30 cellular contexts compared by ENCODE assay signal in genomic region chr4:44985152-44985551, GRCh38.
"Had no signal": no experiment of that assay in that cellular context is flagged by ENCODE, and none has a peak within 500 bp of the region (broad histone marks: within the 10 kb centered on the region; RNA-seq: fewer than 3 reads in every experiment).

No MANE protein-coding gene starts in this region.

- H3K4me1 ChIP-seq: gastrocnemius medialis, left lung, neural progenitor cell, psoas muscle, spleen, suprapubic skin, transverse colon, upper lobe of right lung, uterus had no signal

- H2AFZ ChIP-seq: neural progenitor cell had no signal

- H3K4me1 Mint-ChIP-seq: naive thymus-derived CD4-positive, alpha-beta T cell; nephron; neural progenitor cell; stimulated activated memory B cell treated with anti-CD40 and anti-IgM and Interleukin-4, amounts not matched to agents 10 μg/mL and 1 μg/mL and 100 μg/mL, for 72 hours had no signal

- H3K36me3 ChIP-seq: gastrocnemius medialis, left lung, neural progenitor cell, ovary, spleen, suprapubic skin, transverse colon, upper lobe of right lung, uterus had no signal

- H3K9me3 ChIP-seq: gastrocnemius medialis, ovary, psoas muscle, suprapubic skin, transverse colon, upper lobe of right lung, uterus had no signal

- H3K27ac Mint-ChIP-seq: endodermal cell; naive thymus-derived CD4-positive, alpha-beta T cell; nephron; neural progenitor cell; stimulated activated memory B cell treated with anti-CD40 and anti-IgM and Interleukin-4, amounts not matched to agents 10 μg/mL and 1 μg/mL and 100 μg/mL, for 72 hours; stimulated activated naive CD8-positive, alpha-beta T cell treated with anti-CD3 and anti-CD28 coated beads, Interleukin-15, Interleukin-2, amounts not matched to agents 100 ng/mL and 50 ng/mL, for 24 hours had no signal

- H3K4me3 ChIP-seq: dorsolateral prefrontal cortex, gastrocnemius medialis, left lung, neural progenitor cell, ovary, psoas muscle, skin epidermis, spleen, suprapubic skin, transverse colon, upper lobe of right lung, uterus had no signal

- H3K27ac ChIP-seq: dorsolateral prefrontal cortex, epithelial cell of prostate, gastrocnemius medialis, left lung, neural progenitor cell, ovary, psoas muscle, skin epidermis, spleen, suprapubic skin, transverse colon, upper lobe of right lung, uterus had no signal

- DNase-seq: dorsolateral prefrontal cortex; effector CD4-positive, alpha-beta T cell; endodermal cell; foreskin fibroblast; gastrocnemius medialis; head of caudate nucleus; kidney; left lung; mesendoderm; midbrain; naive thymus-derived CD4-positive, alpha-beta T cell; nucleus accumbens; ovary; posterior cingulate gyrus; psoas muscle; right cardiac atrium; spleen; stimulated activated CD4-positive, alpha-beta T cell treated with anti-CD3 and anti-CD28 coated beads, Interleukin-4, amount 100 ng/mL, for 4 hours; transverse colon; upper lobe of right lung; uterus had no signal

- H3K27me3 ChIP-seq: dorsolateral prefrontal cortex, gastrocnemius medialis, left lung, neural progenitor cell, ovary, spleen, suprapubic skin, transverse colon, upper lobe of right lung, uterus had no signal

- H3K27me3 Mint-ChIP-seq: naive thymus-derived CD4-positive, alpha-beta T cell; stimulated activated memory B cell treated with anti-CD40 and anti-IgM and Interleukin-4, amounts not matched to agents 10 μg/mL and 1 μg/mL and 100 μg/mL, for 72 hours; stimulated activated naive CD8-positive, alpha-beta T cell treated with anti-CD3 and anti-CD28 coated beads, Interleukin-15, Interleukin-2, amounts not matched to agents 100 ng/mL and 50 ng/mL, for 24 hours had no signal

- ATAC-seq: esophagus mucosa; gastrocnemius medialis; left lung; naive thymus-derived CD4-positive, alpha-beta T cell; psoas muscle; right cardiac atrium; stimulated activated memory B cell treated with anti-CD40 and anti-IgM and Interleukin-4, amounts not matched to agents 10 μg/mL and 1 μg/mL and 100 μg/mL, for 72 hours; upper lobe of right lung had no signal

- H3K9me3 Mint-ChIP-seq: endodermal cell, neural progenitor cell had no signal

- H3K36me3 Mint-ChIP-seq: naive thymus-derived CD4-positive, alpha-beta T cell; neural progenitor cell; stimulated activated memory B cell treated with anti-CD40 and anti-IgM and Interleukin-4, amounts not matched to agents 10 μg/mL and 1 μg/mL and 100 μg/mL, for 72 hours had no signal

- H3K4me3 Mint-ChIP-seq: endodermal cell; naive thymus-derived CD4-positive, alpha-beta T cell; nephron; neural progenitor cell; stimulated activated memory B cell treated with anti-CD40 and anti-IgM and Interleukin-4, amounts not matched to agents 10 μg/mL and 1 μg/mL and 100 μg/mL, for 72 hours; stimulated activated naive CD8-positive, alpha-beta T cell treated with anti-CD3 and anti-CD28 coated beads, Interleukin-15, Interleukin-2, amounts not matched to agents 100 ng/mL and 50 ng/mL, for 24 hours had no signal

- H3K4me2 ChIP-seq: neural progenitor cell had no signal

- H3K9ac ChIP-seq: neural progenitor cell had no signal

- FAIRE-seq: colon had no signal
